Comparison of ENCODE assay signal across 8 cellular contexts in the genomic region with DNA sequence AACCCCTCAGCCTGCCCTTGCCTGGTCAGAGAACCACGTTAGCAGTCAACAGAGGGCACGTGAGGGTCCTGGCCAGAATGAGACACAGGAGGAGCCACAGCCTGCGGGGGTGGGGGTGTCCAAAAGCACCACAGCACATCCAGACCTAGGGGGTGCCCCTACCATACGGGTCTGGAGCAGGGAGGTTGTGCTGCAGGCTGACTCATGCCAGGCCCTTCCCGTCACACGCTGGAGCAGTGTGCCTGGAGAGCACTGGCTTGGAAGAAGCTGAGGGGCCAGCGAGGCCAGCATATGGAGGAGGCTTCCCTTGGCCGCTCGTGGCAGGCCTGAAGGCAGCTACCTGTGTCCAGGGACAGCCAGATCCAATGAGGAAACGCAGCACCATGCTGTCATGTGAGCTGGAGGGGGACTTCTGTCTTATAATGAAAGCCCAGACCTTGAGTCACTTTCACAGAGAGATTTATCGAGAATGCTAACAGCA. TPM values are rescaled to one million over a fixed set of nuclear protein-coding genes. Genes with fewer than 3 reads are reported as not detected.
DNase-seq lines count a peak whose midpoint lies in the region; ATAC-seq and TF ChIP-seq lines count a peak whose summit lies in the region.

No MANE protein-coding gene starts in this region.

- H3K36me3 ChIP-seq in SK-N-SH (replicated peaks in 1 of 2; ENCODE audit: control insufficient read depth in 1 of 2, insufficient read depth in 2 of 2, low read length in 1 of 2) (peaks cover 0 to 14% of the 10 kb centered on the region in 2 experiments), esophagus muscularis mucosa (peaks cover 0 to 20% (median 13%) of the 10 kb centered on the region in 4 donors)

- TF ChIP-seq RAD21 in SK-N-SH (IDR thresholded peaks at IDR 0.05; ENCODE audit: low read length), result no peak

- intact Hi-C loops in esophagus muscularis mucosa (cut with DNase I), result no loop called here

- H3K79me2 ChIP-seq in SK-N-SH (ENCODE audit: insufficient read depth), result peaks cover 26% of the 10 kb centered on the region

- H4K20me1 ChIP-seq in SK-N-SH (ENCODE audit: insufficient read depth), result no peaks in the 10 kb centered on the region

- H3K27ac ChIP-seq in SK-N-SH (ENCODE audit: low read depth in 2 of 2, low read length in 1 of 2), result peak overlapping the region; percentile 75 to 79
- peak overlapping the region; percentile 84 to 90 (median 86) for H3K27ac ChIP-seq in esophagus muscularis mucosa (replicated peaks in 1 of 4)

- no peaks in the 10 kb centered on the region for H3K9me3 Mint-ChIP-seq in activated T-cell treated with anti-CD3 and anti-CD28 coated beads, Interleukin-2, amount 50 U/mL, for 24 hours
- H3K9me3 Mint-ChIP-seq in stimulated activated naive CD8-positive, alpha-beta T cell treated with anti-CD3 and anti-CD28 coated beads, Interleukin-15, Interleukin-2, amounts not matched to agents 100 ng/mL and 50 ng/mL, for 24 hours, result no peaks in the 10 kb centered on the region

- TF ChIP-seq CTCF in SK-N-SH (IDR thresholded peaks at IDR 0.05), result no peak
- no peak for TF ChIP-seq CTCF in esophagus muscularis mucosa (IDR thresholded peaks at IDR 0.05)

- ATAC-seq in HG02938 (IDR thresholded peaks at IDR 0.05; ENCODE audit: unreplicated experiment), result no peak
- ATAC-seq in GM19452 (IDR thresholded peaks at IDR 0.05; ENCODE audit: unreplicated experiment), result no peak

- no peak overlapping the region for H3K4me3 ChIP-seq in SK-N-SH (ENCODE audit: low read depth in 2 of 2, low read length in 1 of 2)
- H3K4me3 ChIP-seq in esophagus muscularis mucosa, result no peak overlapping the region

- peak; percentile 52 for DNase-seq in activated T-cell treated with anti-CD3 and anti-CD28 coated beads, Interleukin-2, amount 50 U/mL, for 24 hours
- no peak for DNase-seq in activated T-cell treated with anti-CD3 and anti-CD28 coated beads, Interleukin-2, amount 50 U/mL, for 1 hour
- no peak for DNase-seq in SK-N-SH
- DNase-seq in esophagus muscularis mucosa (ENCODE audit: extremely low spot score), result no peak
- no peak for DNase-seq in NK-92 treated with Interleukin-12 subunit alpha and Interleukin-12 subunit beta, amount 100 ng/mL, for 24 hours (lab: John Stamatoyannopoulos, UW)

- TF ChIP-seq EP300 in SK-N-SH (IDR thresholded peaks at IDR 0.05; ENCODE audit: borderline replicate concordance in 1 of 2, low read depth in 1 of 2, low read length in 1 of 2) (no peak), esophagus muscularis mucosa (IDR thresholded peaks at IDR 0.05) (no peak)

- H3K27ac Mint-ChIP-seq in activated T-cell treated with anti-CD3 and anti-CD28 coated beads, Interleukin-2, amount 50 U/mL, for 24 hours, result peak overlapping the region; percentile 92
- H3K27ac Mint-ChIP-seq in stimulated activated naive CD8-positive, alpha-beta T cell treated with anti-CD3 and anti-CD28 coated beads, Interleukin-15, Interleukin-2, amounts not matched to agents 100 ng/mL and 50 ng/mL, for 24 hours, result peak overlapping the region; percentile 95

- peaks cover 36% of the 10 kb centered on the region for H3K36me3 Mint-ChIP-seq in activated T-cell treated with anti-CD3 and anti-CD28 coated beads, Interleukin-2, amount 50 U/mL, for 24 hours (ENCODE audit: low read depth)
- no peaks in the 10 kb centered on the region for H3K36me3 Mint-ChIP-seq in stimulated activated naive CD8-positive, alpha-beta T cell treated with anti-CD3 and anti-CD28 coated beads, Interleukin-15, Interleukin-2, amounts not matched to agents 100 ng/mL and 50 ng/mL, for 24 hours (ENCODE audit: low read depth)

- H3K9ac ChIP-seq in SK-N-SH, result no peak overlapping the region

- H3F3A ChIP-seq in SK-N-SH (replicated peaks; ENCODE audit: insufficient read depth), result peaks cover 7% of the 10 kb centered on the region

- peaks cover 17% of the 10 kb centered on the region for H3K4me1 Mint-ChIP-seq in activated T-cell treated with anti-CD3 and anti-CD28 coated beads, Interleukin-2, amount 50 U/mL, for 24 hours (ENCODE audit: low read depth)
- peaks cover 21% of the 10 kb centered on the region for H3K4me1 Mint-ChIP-seq in stimulated activated naive CD8-positive, alpha-beta T cell treated with anti-CD3 and anti-CD28 coated beads, Interleukin-15, Interleukin-2, amounts not matched to agents 100 ng/mL and 50 ng/mL, for 24 hours (ENCODE audit: low read depth)

- H2AFZ ChIP-seq in SK-N-SH (ENCODE audit: low read depth), result no peak overlapping the region

- H3K9me2 ChIP-seq in SK-N-SH, result no peaks in the 10 kb centered on the region

- peak overlapping the region; percentile 87 for H3K4me3 Mint-ChIP-seq in activated T-cell treated with anti-CD3 and anti-CD28 coated beads, Interleukin-2, amount 50 U/mL, for 24 hours
- peak overlapping the region; percentile 92 for H3K4me3 Mint-ChIP-seq in stimulated activated naive CD8-positive, alpha-beta T cell treated with anti-CD3 and anti-CD28 coated beads, Interleukin-15, Interleukin-2, amounts not matched to agents 100 ng/mL and 50 ng/mL, for 24 hours

- no peak for TF ChIP-seq POLR2A in esophagus muscularis mucosa (IDR thresholded peaks at IDR 0.05; ENCODE audit: low read depth)

- H3K27me3 Mint-ChIP-seq in activated T-cell treated with anti-CD3 and anti-CD28 coated beads, Interleukin-2, amount 50 U/mL, for 24 hours, result peaks cover 17% of the 10 kb centered on the region
- H3K27me3 Mint-ChIP-seq in stimulated activated naive CD8-positive, alpha-beta T cell treated with anti-CD3 and anti-CD28 coated beads, Interleukin-15, Interleukin-2, amounts not matched to agents 100 ng/mL and 50 ng/mL, for 24 hours, result no peaks in the 10 kb centered on the region

- H3K9me3 ChIP-seq in SK-N-SH, result no peaks in the 10 kb centered on the region
- no peaks in the 10 kb centered on the region for H3K9me3 ChIP-seq in esophagus muscularis mucosa

- WGBS in SK-N-SH (ENCODE audit: low lambda C conversion rate), result 36% methylated on average over 10 of the region's 11 CpGs
- 77% methylated on average over 11 of the region's 11 CpGs for WGBS in esophagus muscularis mucosa

- CTCF ChIA-PET in SK-N-SH (lab: Yijun Ruan, JAX), result interaction anchor here (1.1 to 1.3 kb wide), 3 partner anchors 9 to 31 kb away, joined by 3 to 4 read pairs (median 3); no protein-coding TSS in a partner anchor

- H3K4me1 ChIP-seq in SK-N-SH (ENCODE audit: control insufficient read depth in 1 of 2, insufficient read depth in 2 of 2, low read depth in 1 of 2, low read length in 1 of 2) (peaks cover 0 to 23% of the 10 kb centered on the region in 2 experiments; a peak in 1 of 4 replicates), esophagus muscularis mucosa (peaks cover 9 to 40% (median 34%) of the 10 kb centered on the region in 4 donors)

- H3K27me3 ChIP-seq in SK-N-SH (ENCODE audit: insufficient read depth) (peaks cover 28% of the 10 kb centered on the region), esophagus muscularis mucosa (no peaks in the 10 kb centered on the region)

- POLR2A ChIA-PET in SK-N-SH (lab: Yijun Ruan, JAX), result interaction anchor here (1.5 kb wide), 1 partner anchor 48 kb away, joined by 4 read pairs; a partner anchor contains a TSS

- peak overlapping the region; percentile 75; the same call in 1 of the 2 replicates for H3K4me2 ChIP-seq in SK-N-SH

TF ChIP-seq in SK-N-SH, 30 proteins besides CTCF, POLR2A, EP300 and RAD21:
- TF ChIP-seq YY1 (IDR thresholded peaks at IDR 0.05; ENCODE audit: low read depth) (no peak), RXRA (IDR thresholded peaks at IDR 0.05; ENCODE audit: borderline replicate concordance, low read depth) (no peak), TAF1 (IDR thresholded peaks at IDR 0.05; ENCODE audit: borderline replicate concordance, low read depth, low read length) (no peak)
- TF ChIP-seq, protein P1, sequence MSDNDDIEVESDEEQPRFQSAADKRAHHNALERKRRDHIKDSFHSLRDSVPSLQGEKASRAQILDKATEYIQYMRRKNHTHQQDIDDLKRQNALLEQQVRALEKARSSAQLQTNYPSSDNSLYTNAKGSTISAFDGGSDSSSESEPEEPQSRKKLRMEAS (IDR thresholded peaks at IDR 0.05; ENCODE audit: low read depth), result peak; percentile 52

RNA-seq across cellular contexts. Expression of a gene that starts 1.5 kb away (rescaled TPM):
- polyA plus RNA-seq in SK-N-SH (2012; rRNA removed), result 66.1 and 68.5 TPM in 2 replicates
- 41.1 and 61.6 TPM in 2 replicates for polyA plus RNA-seq in SK-N-SH (2012; cell fraction: cytosol; rRNA removed)
- 108 and 160 TPM in 2 replicates for polyA plus RNA-seq in SK-N-SH (2012; cell fraction: nucleus; rRNA removed)
- total RNA-seq in esophagus muscularis mucosa, result 10 to 100 TPM; 50.5 to 74.9 (median 67.6) TPM

RNA-seq across cellular contexts. Expression of a gene that starts 48.6 kb away (rescaled TPM):
- polyA plus RNA-seq in SK-N-SH (2012; rRNA removed), result 9.4 and 10.9 TPM in 2 replicates
- 4.6 and 6.8 TPM in 2 replicates for polyA plus RNA-seq in SK-N-SH (2012; cell fraction: cytosol; rRNA removed)
- polyA plus RNA-seq in SK-N-SH (2012; cell fraction: nucleus; rRNA removed), result 7.8 and 9.4 TPM in 2 replicates
- 1 to 10 TPM; 3.6 to 6.9 (median 6.1) TPM for total RNA-seq in esophagus muscularis mucosa

RNA-seq across cellular contexts. Expression of a gene that starts 49.6 kb away (rescaled TPM):
- polyA plus RNA-seq in SK-N-SH (2012; rRNA removed), result 4.7 and 9.5 TPM in 2 replicates
- polyA plus RNA-seq in SK-N-SH (2012; cell fraction: cytosol; rRNA removed), result 5.9 and 8.1 TPM in 2 replicates
- polyA plus RNA-seq in SK-N-SH (2012; cell fraction: nucleus; rRNA removed), result 27.0 and 39.1 TPM in 2 replicates
- total RNA-seq in esophagus muscularis mucosa, result 100 to 1,000 TPM in 1 of 4 donors, 10 to 100 TPM in 3; 50.7 to 102 (median 60.8) TPM
